Comparison of ENCODE assay signal across 1 cellular context in the genomic region with DNA sequence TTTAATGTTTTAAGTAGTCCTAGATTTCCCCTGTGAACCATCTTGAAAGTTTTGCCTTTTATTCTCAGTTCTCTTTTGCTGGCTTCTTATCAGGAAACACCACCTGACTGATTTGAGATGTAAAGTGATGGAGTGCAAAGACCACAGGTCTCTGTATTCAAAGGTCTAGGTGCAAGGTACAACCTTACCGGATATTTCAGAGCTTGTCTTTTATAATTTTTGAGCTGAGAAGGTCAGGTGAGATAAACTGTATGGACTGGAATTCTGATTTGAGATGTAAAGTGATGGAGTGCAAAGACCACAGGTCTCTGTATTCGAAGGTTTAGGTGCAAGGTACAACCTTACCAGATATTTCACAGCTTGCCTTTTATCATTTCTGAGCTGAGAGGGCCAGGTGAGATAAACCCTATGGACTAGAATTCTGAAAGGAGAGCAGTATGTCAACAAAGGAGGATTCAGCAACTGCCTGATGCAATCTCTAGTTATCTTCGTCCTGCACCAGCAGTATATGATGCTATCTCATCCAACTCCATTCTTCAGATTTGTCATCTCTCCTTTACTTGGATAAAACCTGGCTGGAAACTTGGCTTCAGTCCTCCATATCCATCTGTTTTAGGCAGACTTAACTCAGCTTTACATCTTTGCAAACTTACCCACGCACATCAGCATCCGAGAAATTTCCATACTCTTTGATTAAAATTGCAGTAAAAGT.
TF ChIP-seq lines count a peak whose summit lies in the region.

No MANE protein-coding gene starts in this region.

TF ChIP-seq in HepG2, 621 proteins besides CTCF, POLR2A, EP300 and RAD21 (continued from another document and continues in another):
- TF ChIP-seq MAZ (IDR thresholded peaks at IDR 0.05; ENCODE audit: borderline replicate concordance, low read depth, low read length) (no peak), MAZ (CRISPR knock-in tag; IDR thresholded peaks at IDR 0.05; ENCODE audit: low read depth) (no peak), ZNF562 (CRISPR knock-in tag; IDR thresholded peaks at IDR 0.05; ENCODE audit: borderline replicate concordance) (no peak), FLYWCH1 (CRISPR knock-in tag; IDR thresholded peaks at IDR 0.05) (no peak), KDM1A (CRISPR knock-in tag; IDR thresholded peaks at IDR 0.05) (0 out of 2 replicates have a peak, but pooled peaks have one; percentile 9), NFYC (CRISPR knock-in tag; IDR thresholded peaks at IDR 0.05) (no peak), HHEX (CRISPR knock-in tag; IDR thresholded peaks at IDR 0.05) (no peak), ZBTB8A (CRISPR knock-in tag; IDR thresholded peaks at IDR 0.05; ENCODE audit: borderline replicate concordance, low read depth) (0 out of 2 replicates have a peak, but pooled peaks have one; percentile 30), ZNF326 (CRISPR knock-in tag; IDR thresholded peaks at IDR 0.05; ENCODE audit: borderline replicate concordance) (no peak), ZBTB42 (CRISPR knock-in tag; IDR thresholded peaks at IDR 0.05) (no peak), NFE2L1 (CRISPR knock-in tag; IDR thresholded peaks at IDR 0.05; ENCODE audit: borderline replicate concordance) (no peak), ZNF232 (CRISPR knock-in tag; IDR thresholded peaks at IDR 0.05; ENCODE audit: borderline replicate concordance) (no peak), ZBTB38 (CRISPR knock-in tag; IDR thresholded peaks at IDR 0.05) (no peak), STAG1 (CRISPR knock-in tag; IDR thresholded peaks at IDR 0.05) (peak; percentile 14; the same call in 1 of the 2 replicates), ZNF672 (CRISPR knock-in tag; IDR thresholded peaks at IDR 0.05) (no peak), ZNF605 (CRISPR knock-in tag; IDR thresholded peaks at IDR 0.05) (no peak), ZNF737 (CRISPR knock-in tag; IDR thresholded peaks at IDR 0.05; ENCODE audit: borderline replicate concordance) (no peak), MIXL1 (CRISPR knock-in tag; IDR thresholded peaks at IDR 0.05) (0 out of 2 replicates have a peak, but pooled peaks have one; percentile 15), ZFX (CRISPR knock-in tag; IDR thresholded peaks at IDR 0.05; ENCODE audit: low read depth) (0 out of 2 replicates have a peak, but pooled peaks have one; percentile 9), ZMYM3 (CRISPR knock-in tag; IDR thresholded peaks at IDR 0.05) (no peak), RXRB (CRISPR knock-in tag; IDR thresholded peaks at IDR 0.05; ENCODE audit: borderline replicate concordance) (0 out of 2 replicates have a peak, but pooled peaks have one; percentile 51), GATAD2A (CRISPR knock-in tag; IDR thresholded peaks at IDR 0.05) (peak; percentile 95), FOSL2 (CRISPR knock-in tag; IDR thresholded peaks at IDR 0.05) (peak; percentile 37; the same call in 1 of the 2 replicates), PTBP1 (IDR thresholded peaks at IDR 0.05; ENCODE audit: low read depth, low read length, poor library complexity, severe bottlenecking) (no peak), ZNF121 (CRISPR knock-in tag; IDR thresholded peaks at IDR 0.05) (no peak), CREM (IDR thresholded peaks at IDR 0.05) (peak; percentile 71), CREM (CRISPR knock-in tag; IDR thresholded peaks at IDR 0.05) (no peak), HOXA3 (CRISPR knock-in tag; IDR thresholded peaks at IDR 0.05) (peak; percentile 38), PPARG (CRISPR knock-in tag; conservative IDR thresholded peaks at IDR 0.05) (peak; percentile 72; the same call in 1 of the 2 replicates), NR2F2 (IDR thresholded peaks at IDR 0.05; ENCODE audit: borderline replicate concordance, low read depth) (0 out of 2 replicates have a peak, but pooled peaks have one; percentile 12), TBX3 (IDR thresholded peaks at IDR 0.05; ENCODE audit: borderline replicate concordance) (peak; percentile 36; the same call in 1 of the 2 replicates), ZNF75D (CRISPR knock-in tag; IDR thresholded peaks at IDR 0.05; ENCODE audit: borderline replicate concordance) (no peak), NFIC (IDR thresholded peaks at IDR 0.05; ENCODE audit: low read length) (peak; percentile 54; the same call in 1 of the 2 replicates), ATF7 (IDR thresholded peaks at IDR 0.05) (peak; percentile 7; the same call in 1 of the 2 replicates), ATF7 (CRISPR knock-in tag; IDR thresholded peaks at IDR 0.05) (no peak), SMC3 (IDR thresholded peaks at IDR 0.05; ENCODE audit: low read length) (peak; percentile 7; the same call in 1 of the 2 replicates), DPF2 (CRISPR knock-in tag; IDR thresholded peaks at IDR 0.05; ENCODE audit: borderline replicate concordance, low read depth) (peak; percentile 63; the same call in 1 of the 2 replicates)
- TF ChIP-seq, protein P1, sequence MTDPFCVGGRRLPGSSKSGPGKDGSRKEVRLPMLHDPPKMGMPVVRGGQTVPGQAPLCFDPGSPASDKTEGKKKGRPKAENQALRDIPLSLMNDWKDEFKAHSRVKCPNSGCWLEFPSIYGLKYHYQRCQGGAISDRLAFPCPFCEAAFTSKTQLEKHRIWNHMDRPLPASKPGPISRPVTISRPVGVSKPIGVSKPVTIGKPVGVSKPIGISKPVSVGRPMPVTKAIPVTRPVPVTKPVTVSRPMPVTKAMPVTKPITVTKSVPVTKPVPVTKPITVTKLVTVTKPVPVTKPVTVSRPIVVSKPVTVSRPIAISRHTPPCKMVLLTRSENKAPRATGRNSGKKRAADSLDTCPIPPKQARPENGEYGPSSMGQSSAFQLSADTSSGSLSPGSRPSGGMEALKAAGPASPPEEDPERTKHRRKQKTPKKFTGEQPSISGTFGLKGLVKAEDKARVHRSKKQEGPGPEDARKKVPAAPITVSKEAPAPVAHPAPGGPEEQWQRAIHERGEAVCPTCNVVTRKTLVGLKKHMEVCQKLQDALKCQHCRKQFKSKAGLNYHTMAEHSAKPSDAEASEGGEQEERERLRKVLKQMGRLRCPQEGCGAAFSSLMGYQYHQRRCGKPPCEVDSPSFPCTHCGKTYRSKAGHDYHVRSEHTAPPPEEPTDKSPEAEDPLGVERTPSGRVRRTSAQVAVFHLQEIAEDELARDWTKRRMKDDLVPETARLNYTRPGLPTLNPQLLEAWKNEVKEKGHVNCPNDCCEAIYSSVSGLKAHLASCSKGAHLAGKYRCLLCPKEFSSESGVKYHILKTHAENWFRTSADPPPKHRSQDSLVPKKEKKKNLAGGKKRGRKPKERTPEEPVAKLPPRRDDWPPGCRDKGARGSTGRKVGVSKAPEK (CRISPR knock-in tag; IDR thresholded peaks at IDR 0.05; ENCODE audit: borderline replicate concordance): no peak
- TF ChIP-seq, protein P2, sequence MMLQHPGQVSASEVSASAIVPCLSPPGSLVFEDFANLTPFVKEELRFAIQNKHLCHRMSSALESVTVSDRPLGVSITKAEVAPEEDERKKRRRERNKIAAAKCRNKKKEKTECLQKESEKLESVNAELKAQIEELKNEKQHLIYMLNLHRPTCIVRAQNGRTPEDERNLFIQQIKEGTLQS (CRISPR knock-in tag; IDR thresholded peaks at IDR 0.05): peak; percentile 66; the same call in 1 of the 2 replicates
- TF ChIP-seq, protein P3, sequence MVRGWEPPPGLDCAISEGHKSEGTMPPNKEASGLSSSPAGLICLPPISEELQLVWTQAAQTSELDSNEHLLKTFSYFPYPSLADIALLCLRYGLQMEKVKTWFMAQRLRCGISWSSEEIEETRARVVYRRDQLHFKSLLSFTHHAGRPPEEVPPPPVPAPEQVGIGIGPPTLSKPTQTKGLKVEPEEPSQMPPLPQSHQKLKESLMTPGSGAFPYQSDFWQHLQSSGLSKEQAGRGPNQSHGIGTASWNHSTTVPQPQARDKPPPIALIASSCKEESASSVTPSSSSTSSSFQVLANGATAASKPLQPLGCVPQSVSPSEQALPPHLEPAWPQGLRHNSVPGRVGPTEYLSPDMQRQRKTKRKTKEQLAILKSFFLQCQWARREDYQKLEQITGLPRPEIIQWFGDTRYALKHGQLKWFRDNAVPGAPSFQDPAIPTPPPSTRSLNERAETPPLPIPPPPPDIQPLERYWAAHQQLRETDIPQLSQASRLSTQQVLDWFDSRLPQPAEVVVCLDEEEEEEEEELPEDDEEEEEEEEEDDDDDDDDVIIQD (CRISPR knock-in tag; IDR thresholded peaks at IDR 0.05; ENCODE audit: low read depth): 0 out of 2 replicates have a peak, but pooled peaks have one; percentile 11
- TF ChIP-seq, protein P4, sequence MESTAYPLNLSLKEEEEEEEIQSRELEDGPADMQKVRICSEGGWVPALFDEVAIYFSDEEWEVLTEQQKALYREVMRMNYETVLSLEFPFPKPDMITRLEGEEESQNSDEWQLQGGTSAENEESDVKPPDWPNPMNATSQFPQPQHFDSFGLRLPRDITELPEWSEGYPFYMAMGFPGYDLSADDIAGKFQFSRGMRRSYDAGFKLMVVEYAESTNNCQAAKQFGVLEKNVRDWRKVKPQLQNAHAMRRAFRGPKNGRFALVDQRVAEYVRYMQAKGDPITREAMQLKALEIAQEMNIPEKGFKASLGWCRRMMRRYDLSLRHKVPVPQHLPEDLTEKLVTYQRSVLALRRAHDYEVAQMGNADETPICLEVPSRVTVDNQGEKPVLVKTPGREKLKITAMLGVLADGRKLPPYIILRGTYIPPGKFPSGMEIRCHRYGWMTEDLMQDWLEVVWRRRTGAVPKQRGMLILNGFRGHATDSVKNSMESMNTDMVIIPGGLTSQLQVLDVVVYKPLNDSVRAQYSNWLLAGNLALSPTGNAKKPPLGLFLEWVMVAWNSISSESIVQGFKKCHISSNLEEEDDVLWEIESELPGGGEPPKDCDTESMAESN (CRISPR knock-in tag; conservative IDR thresholded peaks at IDR 0.05): 0 out of 2 replicates have a peak, but pooled peaks have one; percentile 68
- TF ChIP-seq, protein P5, sequence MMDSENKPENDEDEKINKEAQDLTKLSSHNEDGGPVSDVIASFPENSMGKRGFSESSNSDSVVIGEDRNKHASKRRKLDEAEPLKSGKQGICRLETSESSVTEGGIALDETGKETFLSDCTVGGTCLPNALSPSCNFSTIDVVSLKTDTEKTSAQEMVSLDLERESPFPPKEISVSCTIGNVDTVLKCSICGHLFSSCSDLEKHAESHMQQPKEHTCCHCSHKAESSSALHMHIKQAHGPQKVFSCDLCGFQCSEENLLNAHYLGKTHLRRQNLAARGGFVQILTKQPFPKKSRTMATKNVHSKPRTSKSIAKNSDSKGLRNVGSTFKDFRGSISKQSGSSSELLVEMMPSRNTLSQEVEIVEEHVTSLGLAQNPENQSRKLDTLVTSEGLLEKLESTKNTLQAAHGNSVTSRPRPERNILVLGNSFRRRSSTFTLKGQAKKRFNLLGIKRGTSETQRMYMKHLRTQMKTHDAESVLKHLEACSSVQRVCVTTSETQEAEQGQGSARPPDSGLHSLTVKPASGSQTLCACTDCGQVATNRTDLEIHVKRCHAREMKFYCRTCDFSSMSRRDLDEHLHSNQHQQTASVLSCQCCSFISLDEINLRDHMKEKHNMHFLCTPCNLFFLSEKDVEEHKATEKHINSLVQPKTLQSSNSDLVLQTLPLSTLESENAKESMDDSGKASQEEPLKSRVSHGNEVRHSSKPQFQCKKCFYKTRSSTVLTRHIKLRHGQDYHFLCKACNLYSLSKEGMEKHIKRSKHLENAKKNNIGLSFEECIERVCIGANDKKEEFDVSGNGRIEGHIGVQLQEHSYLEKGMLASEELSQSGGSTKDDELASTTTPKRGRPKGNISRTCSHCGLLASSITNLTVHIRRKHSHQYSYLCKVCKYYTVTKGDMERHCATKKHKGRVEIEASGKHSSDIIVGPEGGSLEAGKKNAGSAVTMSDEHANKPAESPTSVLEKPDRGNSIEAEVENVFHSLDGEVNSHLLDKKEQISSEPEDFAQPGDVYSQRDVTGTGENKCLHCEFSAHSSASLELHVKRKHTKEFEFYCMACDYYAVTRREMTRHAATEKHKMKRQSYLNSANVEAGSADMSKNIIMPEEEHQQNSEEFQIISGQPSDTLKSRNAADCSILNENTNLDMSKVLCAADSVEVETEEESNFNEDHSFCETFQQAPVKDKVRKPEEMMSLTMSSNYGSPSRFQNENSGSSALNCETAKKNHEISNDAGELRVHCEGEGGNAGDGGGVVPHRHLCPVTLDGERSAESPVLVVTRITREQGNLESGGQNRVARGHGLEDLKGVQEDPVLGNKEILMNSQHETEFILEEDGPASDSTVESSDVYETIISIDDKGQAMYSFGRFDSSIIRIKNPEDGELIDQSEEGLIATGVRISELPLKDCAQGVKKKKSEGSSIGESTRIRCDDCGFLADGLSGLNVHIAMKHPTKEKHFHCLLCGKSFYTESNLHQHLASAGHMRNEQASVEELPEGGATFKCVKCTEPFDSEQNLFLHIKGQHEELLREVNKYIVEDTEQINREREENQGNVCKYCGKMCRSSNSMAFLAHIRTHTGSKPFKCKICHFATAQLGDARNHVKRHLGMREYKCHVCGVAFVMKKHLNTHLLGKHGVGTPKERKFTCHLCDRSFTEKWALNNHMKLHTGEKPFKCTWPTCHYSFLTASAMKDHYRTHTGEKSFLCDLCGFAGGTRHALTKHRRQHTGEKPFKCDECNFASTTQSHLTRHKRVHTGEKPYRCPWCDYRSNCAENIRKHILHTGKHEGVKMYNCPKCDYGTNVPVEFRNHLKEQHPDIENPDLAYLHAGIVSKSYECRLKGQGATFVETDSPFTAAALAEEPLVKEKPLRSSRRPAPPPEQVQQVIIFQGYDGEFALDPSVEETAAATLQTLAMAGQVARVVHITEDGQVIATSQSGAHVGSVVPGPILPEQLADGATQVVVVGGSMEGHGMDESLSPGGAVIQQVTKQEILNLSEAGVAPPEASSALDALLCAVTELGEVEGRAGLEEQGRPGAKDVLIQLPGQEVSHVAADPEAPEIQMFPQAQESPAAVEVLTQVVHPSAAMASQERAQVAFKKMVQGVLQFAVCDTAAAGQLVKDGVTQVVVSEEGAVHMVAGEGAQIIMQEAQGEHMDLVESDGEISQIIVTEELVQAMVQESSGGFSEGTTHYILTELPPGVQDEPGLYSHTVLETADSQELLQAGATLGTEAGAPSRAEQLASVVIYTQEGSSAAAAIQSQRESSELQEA (CRISPR knock-in tag; IDR thresholded peaks at IDR 0.05; ENCODE audit: not compliant biosample characterization): no peak
- TF ChIP-seq, protein P6, sequence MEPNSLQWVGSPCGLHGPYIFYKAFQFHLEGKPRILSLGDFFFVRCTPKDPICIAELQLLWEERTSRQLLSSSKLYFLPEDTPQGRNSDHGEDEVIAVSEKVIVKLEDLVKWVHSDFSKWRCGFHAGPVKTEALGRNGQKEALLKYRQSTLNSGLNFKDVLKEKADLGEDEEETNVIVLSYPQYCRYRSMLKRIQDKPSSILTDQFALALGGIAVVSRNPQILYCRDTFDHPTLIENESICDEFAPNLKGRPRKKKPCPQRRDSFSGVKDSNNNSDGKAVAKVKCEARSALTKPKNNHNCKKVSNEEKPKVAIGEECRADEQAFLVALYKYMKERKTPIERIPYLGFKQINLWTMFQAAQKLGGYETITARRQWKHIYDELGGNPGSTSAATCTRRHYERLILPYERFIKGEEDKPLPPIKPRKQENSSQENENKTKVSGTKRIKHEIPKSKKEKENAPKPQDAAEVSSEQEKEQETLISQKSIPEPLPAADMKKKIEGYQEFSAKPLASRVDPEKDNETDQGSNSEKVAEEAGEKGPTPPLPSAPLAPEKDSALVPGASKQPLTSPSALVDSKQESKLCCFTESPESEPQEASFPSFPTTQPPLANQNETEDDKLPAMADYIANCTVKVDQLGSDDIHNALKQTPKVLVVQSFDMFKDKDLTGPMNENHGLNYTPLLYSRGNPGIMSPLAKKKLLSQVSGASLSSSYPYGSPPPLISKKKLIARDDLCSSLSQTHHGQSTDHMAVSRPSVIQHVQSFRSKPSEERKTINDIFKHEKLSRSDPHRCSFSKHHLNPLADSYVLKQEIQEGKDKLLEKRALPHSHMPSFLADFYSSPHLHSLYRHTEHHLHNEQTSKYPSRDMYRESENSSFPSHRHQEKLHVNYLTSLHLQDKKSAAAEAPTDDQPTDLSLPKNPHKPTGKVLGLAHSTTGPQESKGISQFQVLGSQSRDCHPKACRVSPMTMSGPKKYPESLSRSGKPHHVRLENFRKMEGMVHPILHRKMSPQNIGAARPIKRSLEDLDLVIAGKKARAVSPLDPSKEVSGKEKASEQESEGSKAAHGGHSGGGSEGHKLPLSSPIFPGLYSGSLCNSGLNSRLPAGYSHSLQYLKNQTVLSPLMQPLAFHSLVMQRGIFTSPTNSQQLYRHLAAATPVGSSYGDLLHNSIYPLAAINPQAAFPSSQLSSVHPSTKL (CRISPR knock-in tag; IDR thresholded peaks at IDR 0.05): peak; percentile 85
